19 cellular contexts compared by ENCODE assay signal in genomic region chr11:120195601-120196289, GRCh38. TPM values are rescaled to one million over a fixed set of nuclear protein-coding genes. Genes with fewer than 3 reads are reported as not detected.
"Had no signal": no experiment of that assay in that cellular context is flagged by ENCODE, and none has a peak within 500 bp of the region (broad histone marks: within the 10 kb centered on the region; RNA-seq: fewer than 3 reads in every experiment).

No MANE protein-coding gene starts in this region.

- H3K27ac Mint-ChIP-seq: activated naive CD4-positive, alpha-beta T cell treated with anti-CD3 and anti-CD28 coated beads, Interleukin-2, amount 50 U/mL, for 24 hours had no signal

- H3K4me1 Mint-ChIP-seq: activated naive CD4-positive, alpha-beta T cell treated with anti-CD3 and anti-CD28 coated beads, Interleukin-2, amount 50 U/mL, for 24 hours; central memory CD8-positive, alpha-beta T cell had no signal

- ATAC-seq: activated CD4-positive, CD25-positive, alpha-beta regulatory T cell treated with anti-CD3 and anti-CD28 coated beads, Interleukin-2, amount 50 U/mL, for 24 hours; gastrocnemius medialis; psoas muscle; stimulated activated naive CD8-positive, alpha-beta T cell treated with anti-CD3 and anti-CD28 coated beads, Interleukin-15, Interleukin-2, amounts not matched to agents 100 U/mL and 50 U/mL, for 24 hours had no signal

- H3K27me3 Mint-ChIP-seq: activated naive CD4-positive, alpha-beta T cell treated with anti-CD3 and anti-CD28 coated beads, Interleukin-2, amount 50 U/mL, for 24 hours had no signal

- H3K36me3 Mint-ChIP-seq: activated naive CD4-positive, alpha-beta T cell treated with anti-CD3 and anti-CD28 coated beads, Interleukin-2, amount 50 U/mL, for 24 hours had no signal

- H3K4me3 ChIP-seq: gastrocnemius medialis, psoas muscle, suprapubic skin, upper lobe of left lung had no signal

- DNase-seq: activated effector memory CD4-positive, alpha-beta T cell treated with Interleukin-2 at 50 U/mL for 16 hours; activated T-cell treated with anti-CD3 and anti-CD28 coated beads, Interleukin-2, amount 50 U/mL, for 1 hour; cortex of kidney; effector memory CD4-positive, alpha-beta T cell; gastrocnemius medialis; hypothalamus; stimulated activated CD4-positive, alpha-beta T cell treated with anti-CD3 and anti-CD28 coated beads, Interleukin-4, amount 100 ng/mL, for 1 hour; stimulated activated CD8-positive, alpha-beta memory T cell treated with anti-CD3 and anti-CD28 coated beads, Interleukin-4, amount 100 ng/mL, for 48 hours; stimulated activated naive CD8-positive, alpha-beta T cell treated with anti-CD3 and anti-CD28 coated beads, Interleukin-15, Interleukin-2, amounts not matched to agents 100 U/mL and 50 U/mL, for 24 hours; T-helper 2 cell; upper lobe of left lung had no signal

- H3K36me3 ChIP-seq: gastrocnemius medialis, neutrophil, suprapubic skin, upper lobe of left lung had no signal

- H3K4me3 Mint-ChIP-seq: activated naive CD4-positive, alpha-beta T cell treated with anti-CD3 and anti-CD28 coated beads, Interleukin-2, amount 50 U/mL, for 24 hours; central memory CD8-positive, alpha-beta T cell had no signal

- H3K4me1 ChIP-seq: psoas muscle, upper lobe of left lung had no signal

- H3K27ac ChIP-seq: epithelial cell of prostate, gastrocnemius medialis, neutrophil, psoas muscle, suprapubic skin, upper lobe of left lung had no signal

- H3K27me3 ChIP-seq: suprapubic skin, upper lobe of left lung had no signal

- H3K9me3 Mint-ChIP-seq: activated naive CD4-positive, alpha-beta T cell treated with anti-CD3 and anti-CD28 coated beads, Interleukin-2, amount 50 U/mL, for 24 hours; central memory CD8-positive, alpha-beta T cell had no signal

- H3K9me3 ChIP-seq: gastrocnemius medialis, neutrophil, psoas muscle, suprapubic skin, upper lobe of left lung had no signal

RNA-seq across cellular contexts. Expression of gene POU2F3, which starts 44.2 kb away (rescaled TPM):
- total RNA-seq: gastrocnemius medialis, psoas muscle had no signal
- polyA plus RNA-seq: psoas muscle had no signal

RNA-seq across cellular contexts. Expression of gene TRIM29, which starts 57.8 kb away (rescaled TPM):
- total RNA-seq: lung microvascular endothelial cell had no signal
